ENCODE assay signal across 8 cellular contexts in genomic region chr4:173169428-173170209, GRCh38. TPM values are rescaled to one million over a fixed set of nuclear protein-coding genes. Genes with fewer than 3 reads are reported as not detected.
DNase-seq lines count a peak whose midpoint lies in the region; ATAC-seq, FAIRE-seq and TF ChIP-seq lines count a peak whose summit lies in the region.

No MANE protein-coding gene starts in this region.

- peaks cover 4 to 40% of the 10 kb centered on the region in 2 experiments for H3K27me3 ChIP-seq in HepG2 (ENCODE audit: control insufficient read depth in 1 of 2, insufficient read depth in 2 of 2, low read length in 2 of 2)

- no peaks in the 10 kb centered on the region for H3K79me2 ChIP-seq in HepG2 (ENCODE audit: insufficient read depth, low read length)

- no peaks in the 10 kb centered on the region for H3K9me3 ChIP-seq in HepG2 (ENCODE audit: low read length)

- TF ChIP-seq CTCF in HepG2 (CRISPR knock-in tag; IDR thresholded peaks at IDR 0.05), result no peak

- TF ChIP-seq RAD21 in HepG2 (CRISPR knock-in tag; IDR thresholded peaks at IDR 0.05), result no peak

- CTCF ChIA-PET in HepG2 (lab: Yijun Ruan, JAX; ENCODE audit: low intra/inter-chr PET ratio, low total read pairs), result no interaction called here

- WGBS in HepG2 (ENCODE audit: low lambda C conversion rate), result 0% methylated on average over 2 of the region's 93 CpGs

- peaks cover 15% of the 10 kb centered on the region for H3K4me1 ChIP-seq in HepG2 (ENCODE audit: insufficient read depth, low read length)

- BruUV-seq in HepG2 (replicated peaks; lab: Mats Ljungman, UMichigan), result no TSS peak

- H3K27ac ChIP-seq in HepG2 (ENCODE audit: extremely low read length, insufficient read depth, low read length), result no peak overlapping the region

- H3K36me3 ChIP-seq in HepG2 (replicated peaks in 1 of 2; ENCODE audit: control insufficient read depth in 1 of 2, insufficient read depth in 2 of 2, low read length in 2 of 2), result no peaks in the 10 kb centered on the region

- intact Hi-C loops in HepG2 (cut with micrococcal nuclease; ENCODE audit: unreplicated experiment), result loop anchor here (10.0 kb wide), 1 partner anchor 145 kb away; no protein-coding TSS in a partner anchor

- H2AFZ ChIP-seq in HepG2 (ENCODE audit: low read length), result no peak overlapping the region

- peak; percentile 77 for DNase-seq in NCI-H748 (lab: John Stamatoyannopoulos, UW; ENCODE audit: unreplicated experiment)
- DNase-seq in NCI-H748 treated with DMSO at 0.1 percent for 48 hours (lab: John Stamatoyannopoulos, UW), result no peak
- peak; percentile 18 to 63 for DNase-seq in NCI-H1930 (lab: John Stamatoyannopoulos, UW)
- DNase-seq in activated CD4-positive, alpha-beta T cell treated with anti-CD3 and anti-CD28 coated beads for 4 hours, result peak; percentile 47 to 62
- peak; percentile 43 for DNase-seq in dedifferentiated amniotic fluid mesenchymal stem cell (ENCODE audit: extremely low spot score)
- DNase-seq in HepG2 (ENCODE audit: low spot score), result no peak
- peak; percentile 59 for DNase-seq in stimulated activated CD4-positive, alpha-beta T cell treated with anti-CD3 and anti-CD28 coated beads, Interleukin-4, amount 100 ng/mL, for 1 hour

- TF ChIP-seq EP300 in HepG2 (IDR thresholded peaks at IDR 0.05; ENCODE audit: low read depth in 2 of 2, low read length in 2 of 2) (no peak), HepG2 (CRISPR knock-in tag; IDR thresholded peaks at IDR 0.05; ENCODE audit: borderline replicate concordance) (no peak)

- H4K20me1 ChIP-seq in HepG2 (ENCODE audit: insufficient read depth, low read length), result no peaks in the 10 kb centered on the region

- in situ Hi-C loops in HepG2 (cut with HindIII; ENCODE audit: extremely low pct_ligation_motif_present, low pct_unique_long_range_greater_than_20kb), result no loop called here

- POLR2A ChIA-PET in HepG2 (lab: Yijun Ruan, JAX), result no interaction called here

- peak overlapping the region; percentile 15 to 69 (median 46); a peak in 5 of 6 replicates for H3K4me3 ChIP-seq in HepG2 (replicated peaks in 1 of 3; ENCODE audit: insufficient read depth in 1 of 3, low read depth in 2 of 3, low read length in 3 of 3)

- no peak for TF ChIP-seq POLR2A in HepG2 (IDR thresholded peaks at IDR 0.05; ENCODE audit: insufficient read depth in 1 of 2, low read depth in 2 of 2, low read length in 2 of 2)

- no peak for FAIRE-seq in HepG2 (lab: Jason Lieb, UNC)

- ATAC-seq in HG02852 (IDR thresholded peaks at IDR 0.05; ENCODE audit: unreplicated experiment) (peak; percentile 61), HepG2 (peak; percentile 82)

- H3K4me2 ChIP-seq in HepG2 (ENCODE audit: low read depth, low read length), result peak overlapping the region; percentile 84

- H3K9ac ChIP-seq in HepG2 (ENCODE audit: insufficient read depth, low read depth, low read length), result no peak overlapping the region

TF ChIP-seq in HepG2, 621 proteins besides CTCF, POLR2A, EP300 and RAD21 (continues in another document):
- TF ChIP-seq PATZ1 (CRISPR knock-in tag; IDR thresholded peaks at IDR 0.05) (peak; percentile 13; the same call in 1 of the 2 replicates), ZNF770 (CRISPR knock-in tag; IDR thresholded peaks at IDR 0.05) (0 out of 2 replicates have a peak, but pooled peaks have one; percentile 27), HNRNPLL (IDR thresholded peaks at IDR 0.05; ENCODE audit: low read depth, low read length, poor library complexity, severe bottlenecking) (peak; percentile 40), UBTF (CRISPR knock-in tag; IDR thresholded peaks at IDR 0.05) (peak; percentile 70; the same call in 1 of the 2 replicates), THAP7 (CRISPR knock-in tag; IDR thresholded peaks at IDR 0.05) (no peak)

RNA-seq across cellular contexts. Expression of gene GALNT7, which starts 1.0 kb away (rescaled TPM):
- 0.13 TPM in 1 of 2 replicates, not detected in the other for total RNA-seq in HepG2 (2016; rRNA removed; fragmentation: Illumina TruSeq; extraction: Trizol)
- not detected in 2 replicates for total RNA-seq in HepG2 (2016; cell fraction: cytosol; rRNA removed; fragmentation: Illumina TruSeq; extraction: Trizol; ENCODE audit: low read depth)
- total RNA-seq in HepG2 (2016; cell fraction: insoluble cytoplasmic fraction; rRNA removed; fragmentation: Illumina TruSeq; extraction: Trizol), result 0.09 and 0.12 TPM in 2 replicates
- not detected in 2 replicates for total RNA-seq in HepG2 (2016; cell fraction: membrane; rRNA removed; fragmentation: Illumina TruSeq; extraction: Trizol)
- total RNA-seq in HepG2 (2016; cell fraction: nucleus; rRNA removed; fragmentation: Illumina TruSeq; extraction: Trizol), result 0.47 and 1.0 TPM in 2 replicates
- 0.07 and 0.08 TPM in 2 replicates for polyA plus RNA-seq in HepG2 (2011; rRNA removed)
- polyA plus RNA-seq in HepG2 (2011; cell fraction: cytosol; rRNA removed), result 0.04 and 0.05 TPM in 2 replicates
- polyA plus RNA-seq in HepG2 (2011; cell fraction: nucleus; rRNA removed), result 0.03 and 0.07 TPM in 2 replicates
- polyA plus RNA-seq in HepG2 (2012), result 0.08 and 0.17 TPM in 2 replicates
- not detected in 2 replicates for polyA plus RNA-seq in HepG2 (2016; cell fraction: cytosol; fragmentation: Illumina TruSeq; extraction: Trizol; ENCODE audit: low read depth)
- polyA plus RNA-seq in HepG2 (2016; cell fraction: insoluble cytoplasmic fraction; fragmentation: Illumina TruSeq; extraction: Trizol; ENCODE audit: low read depth), result 0.09 and 0.14 TPM in 2 replicates
- not detected in 2 replicates for polyA plus RNA-seq in HepG2 (2016; cell fraction: membrane; fragmentation: Illumina TruSeq; extraction: Trizol; ENCODE audit: low read depth)
- 0.17 and 0.26 TPM in 2 replicates for polyA plus RNA-seq in HepG2 (2016; cell fraction: nucleus; fragmentation: Illumina TruSeq; extraction: Trizol; ENCODE audit: insufficient read depth, low read depth)
- 0.04 and 21.5 TPM in 2 replicates for polyA minus RNA-seq in HepG2 (2011; rRNA and poly(A)+ RNA removed; ENCODE audit: low replicate concordance)
- polyA minus RNA-seq in HepG2 (2011; cell fraction: cytosol; rRNA and poly(A)+ RNA removed), result 0.18 TPM in 1 of 2 replicates, not detected in the other
- 0.37 and 0.39 TPM in 2 replicates for polyA minus RNA-seq in HepG2 (2011; cell fraction: nucleus; rRNA and poly(A)+ RNA removed)

Comparison
In these comparisons a context has a peak if more than half of its experiments do, and no peak if none do; other contexts are left out.
1. DNase-seq: peak in NCI-H748 (single experiment), NCI-H1930 (2 of 2), activated CD4-positive, alpha-beta T cell treated with anti-CD3 and anti-CD28 coated beads for 4 hours (2 of 2), dedifferentiated amniotic fluid mesenchymal stem cell (single experiment) and stimulated activated CD4-positive, alpha-beta T cell treated with anti-CD3 and anti-CD28 coated beads, Interleukin-4, amount 100 ng/mL, for 1 hour (single experiment); none in NCI-H748 treated with DMSO at 0.1 percent for 48 hours (single experiment) and HepG2 (single experiment).